ENCODE assay signal across 22 cellular contexts in the genomic region with DNA sequence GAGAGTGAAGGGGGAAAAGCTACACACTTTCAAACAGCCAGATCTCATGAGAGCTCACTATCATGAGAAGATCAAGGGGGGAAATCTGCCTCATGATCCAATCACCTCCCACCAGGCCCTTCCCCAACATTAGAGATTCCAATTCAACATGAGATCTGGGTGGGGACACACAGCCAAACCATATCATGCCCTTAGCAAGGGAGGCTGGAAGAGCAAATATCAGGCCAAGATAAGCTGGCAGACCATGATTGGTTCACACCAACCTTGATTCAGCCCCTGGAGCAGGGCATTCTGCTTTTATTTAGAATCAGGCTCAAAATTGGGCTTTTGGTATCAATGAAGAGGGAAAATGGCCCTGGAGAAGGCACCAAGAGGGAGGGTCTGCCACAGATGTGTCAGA.
DNase-seq lines count a peak whose midpoint lies in the region; ATAC-seq, FAIRE-seq and TF ChIP-seq lines count a peak whose summit lies in the region.
"Had no signal": no experiment of that assay in that cellular context is flagged by ENCODE, and none has a peak within 500 bp of the region (broad histone marks: within the 10 kb centered on the region; RNA-seq: fewer than 3 reads in every experiment).

No MANE protein-coding gene starts in this region.

- H3K9me3 ChIP-seq in CD4-positive, alpha-beta memory T cell (ENCODE audit: control insufficient read depth in 1 of 2, low read length in 2 of 2) = no peaks in the 10 kb centered on the region
- H3K9me3 ChIP-seq in left ventricle myocardium inferior (replicated peaks) = no peaks in the 10 kb centered on the region
- H3K9me3 ChIP-seq: ascending aorta, transverse colon had no signal

- no peak overlapping the region for H3K4me3 ChIP-seq in CD4-positive, alpha-beta memory T cell (ENCODE audit: low read length in 2 of 2)
- H3K4me3 ChIP-seq in left ventricle myocardium inferior = no peak overlapping the region
- H3K4me3 ChIP-seq: ascending aorta, cardiac muscle cell, transverse colon had no signal

- CTCF ChIA-PET in CD4-positive, alpha-beta memory T cell (lab: Charles Lee; ENCODE audit: partially characterized antibody) = interaction anchor here (1.0 to 4.7 kb wide), 2 partner anchors 271 to 379 kb away, joined by 5 to 48 read pairs; no protein-coding TSS in a partner anchor

- H3K9me3 Mint-ChIP-seq in activated CD4-positive, alpha-beta T cell treated with anti-CD3 and anti-CD28 coated beads, Interleukin-2, amount 10 ng/mL, durations not matched to agents 24 days and 14 days = no peaks in the 10 kb centered on the region
- peaks cover 0 to 5% (median 1%) of the 10 kb centered on the region in 8 donors for H3K9me3 Mint-ChIP-seq in CD4-positive, alpha-beta memory T cell
- H3K9me3 Mint-ChIP-seq in activated T-helper 1 cell treated with anti-CD3 and anti-CD28 coated beads, Interleukin-12 subunit alpha, Interleukin-12 subunit beta, Interleukin-2, Interleukin-4 antibody, amounts not matched to agents 30 ng/mL and 10 ng/mL and 1 ng/mL, durations not matched to agents 14 hours and 24 hours and 36 hours = peaks cover 4% of the 10 kb centered on the region
- no peaks in the 10 kb centered on the region for H3K9me3 Mint-ChIP-seq in effector memory CD8-positive, alpha-beta T cell
- H3K9me3 Mint-ChIP-seq: nephron had no signal

- H3K27ac ChIP-seq in CD4-positive, alpha-beta memory T cell (ENCODE audit: low read depth, low read length) = no peak overlapping the region
- H3K27ac ChIP-seq in left ventricle myocardium inferior (replicated peaks) = no peak overlapping the region
- H3K27ac ChIP-seq: ascending aorta, cardiac muscle cell, transverse colon had no signal

- TF ChIP-seq CTCF in left ventricle myocardium inferior (IDR thresholded peaks at IDR 0.05; ENCODE audit: borderline replicate concordance) = no peak

- POLR2A ChIA-PET in CD4-positive, alpha-beta memory T cell (lab: Charles Lee; ENCODE audit: partially characterized antibody) = no interaction called here

- peaks cover 65% of the 10 kb centered on the region for H3K4me1 ChIP-seq in CD4-positive, alpha-beta memory T cell (ENCODE audit: insufficient read depth, low read length)
- H3K4me1 ChIP-seq in left ventricle myocardium inferior = peaks cover 59% of the 10 kb centered on the region
- H3K4me1 ChIP-seq: ascending aorta had no signal

- no peak overlapping the region for H3K4me3 Mint-ChIP-seq in activated CD4-positive, alpha-beta T cell treated with anti-CD3 and anti-CD28 coated beads, Interleukin-2, amount 10 ng/mL, durations not matched to agents 24 days and 14 days
- H3K4me3 Mint-ChIP-seq in CD4-positive, alpha-beta memory T cell = no peak overlapping the region
- H3K4me3 Mint-ChIP-seq in activated T-helper 1 cell treated with anti-CD3 and anti-CD28 coated beads, Interleukin-12 subunit alpha, Interleukin-12 subunit beta, Interleukin-2, Interleukin-4 antibody, amounts not matched to agents 30 ng/mL and 10 ng/mL and 1 ng/mL, durations not matched to agents 14 hours and 24 hours and 36 hours = no peak overlapping the region
- H3K4me3 Mint-ChIP-seq in effector memory CD8-positive, alpha-beta T cell = no peak overlapping the region
- H3K4me3 Mint-ChIP-seq: nephron had no signal

- no peak for DNase-seq in activated CD4-positive, alpha-beta T cell treated with anti-CD3 and anti-CD28 coated beads, Interleukin-2, amount 10 ng/mL, durations not matched to agents 24 days and 14 days
- DNase-seq in activated CD4-positive, alpha-beta T cell treated with anti-CD3 and anti-CD28 coated beads for 4 hours = no peak
- no peak for DNase-seq in CD4-positive, alpha-beta memory T cell
- no peak for DNase-seq in activated T-helper 1 cell treated with anti-CD3 and anti-CD28 coated beads, Interleukin-12 subunit alpha, Interleukin-12 subunit beta, Interleukin-2, Interleukin-4 antibody, amounts not matched to agents 30 ng/mL and 10 ng/mL and 1 ng/mL, durations not matched to agents 14 hours and 24 hours and 36 hours (ENCODE audit: low spot score)
- no peak for DNase-seq in effector memory CD8-positive, alpha-beta T cell
- no peak for DNase-seq in GM12892 (ENCODE audit: insufficient read length)
- no peak for DNase-seq in sciatic nerve (ENCODE audit: low spot score)
- DNase-seq in left ventricle myocardium inferior = no peak
- DNase-seq: activated CD4-positive, CD25-positive, alpha-beta regulatory T cell; cortex of kidney; foreskin fibroblast; H7; kidney; midbrain; NCI-H187; NCI-H2171 treated with DMSO at 0.1 percent for 48 hours; NCI-H526; Right ventricle myocardium superior; transverse colon had no signal

- peaks cover 72% of the 10 kb centered on the region for H3K36me3 ChIP-seq in CD4-positive, alpha-beta memory T cell (ENCODE audit: insufficient read depth, low read length)
- H3K36me3 ChIP-seq in left ventricle myocardium inferior = peaks cover 22% of the 10 kb centered on the region
- H3K36me3 ChIP-seq: ascending aorta, transverse colon had no signal

- ATAC-seq in effector memory CD8-positive, alpha-beta T cell (replicated peaks) = no peak
- no peak for ATAC-seq in sciatic nerve

- peaks cover 64% of the 10 kb centered on the region for H3K4me1 Mint-ChIP-seq in activated CD4-positive, alpha-beta T cell treated with anti-CD3 and anti-CD28 coated beads, Interleukin-2, amount 10 ng/mL, durations not matched to agents 24 days and 14 days
- peaks cover 53 to 89% (median 64%) of the 10 kb centered on the region in 4 donors for H3K4me1 Mint-ChIP-seq in CD4-positive, alpha-beta memory T cell
- peaks cover 64% of the 10 kb centered on the region for H3K4me1 Mint-ChIP-seq in activated T-helper 1 cell treated with anti-CD3 and anti-CD28 coated beads, Interleukin-12 subunit alpha, Interleukin-12 subunit beta, Interleukin-2, Interleukin-4 antibody, amounts not matched to agents 30 ng/mL and 10 ng/mL and 1 ng/mL, durations not matched to agents 14 hours and 24 hours and 36 hours (ENCODE audit: low read depth)
- H3K4me1 Mint-ChIP-seq in effector memory CD8-positive, alpha-beta T cell (ENCODE audit: low read depth in 2 of 2) = peaks cover 51 to 76% of the 10 kb centered on the region in 2 donors

- H3K27ac Mint-ChIP-seq in activated CD4-positive, alpha-beta T cell treated with anti-CD3 and anti-CD28 coated beads, Interleukin-2, amount 10 ng/mL, durations not matched to agents 24 days and 14 days = peak overlapping the region; percentile 73
- H3K27ac Mint-ChIP-seq in CD4-positive, alpha-beta memory T cell = peak overlapping the region; percentile 16 to 92 (median 68)
- peak overlapping the region; percentile 66 for H3K27ac Mint-ChIP-seq in activated T-helper 1 cell treated with anti-CD3 and anti-CD28 coated beads, Interleukin-12 subunit alpha, Interleukin-12 subunit beta, Interleukin-2, Interleukin-4 antibody, amounts not matched to agents 30 ng/mL and 10 ng/mL and 1 ng/mL, durations not matched to agents 14 hours and 24 hours and 36 hours
- H3K27ac Mint-ChIP-seq in effector memory CD8-positive, alpha-beta T cell = peak overlapping the region; percentile 33 to 91
- H3K27ac Mint-ChIP-seq: nephron had no signal

- no peak for FAIRE-seq in GM12892 (lab: Jason Lieb, UNC)
- FAIRE-seq: kidney had no signal

- intact Hi-C loops in activated CD4-positive, alpha-beta T cell treated with anti-CD3 and anti-CD28 coated beads, Interleukin-2, amount 10 ng/mL, durations not matched to agents 24 days and 14 days (cut with micrococcal nuclease) = loop anchor here (10.0 kb wide), 1 partner anchor 134 kb away; the partner anchor contains the start of gene PRKCH
- intact Hi-C loops in CD4-positive, alpha-beta memory T cell (cut with micrococcal nuclease) = no loop called here
- intact Hi-C loops in activated T-helper 1 cell treated with anti-CD3 and anti-CD28 coated beads, Interleukin-12 subunit alpha, Interleukin-12 subunit beta, Interleukin-2, Interleukin-4 antibody, amounts not matched to agents 30 ng/mL and 10 ng/mL and 1 ng/mL, durations not matched to agents 14 hours and 24 hours and 36 hours (cut with micrococcal nuclease) = loop anchor here (5.0 to 10.0 kb wide), 2 partner anchors 474 to 1819 kb away; partner anchors contain the start of genes SLC38A6 and TRMT5
- intact Hi-C loops in sciatic nerve (cut with DNase I) = loop anchor here (5.0 kb wide), 1 partner anchor 379 kb away; no protein-coding TSS in a partner anchor
- intact Hi-C loops in left ventricle myocardium inferior (cut with micrococcal nuclease) = loop anchor here (10.0 kb wide), 1 partner anchor 154 kb away; no protein-coding TSS in a partner anchor

- TF ChIP-seq POLR2A in GM12892 (IDR thresholded peaks at IDR 0.05; ENCODE audit: low read depth, low read length) = no peak

- H3K27me3 Mint-ChIP-seq in activated CD4-positive, alpha-beta T cell treated with anti-CD3 and anti-CD28 coated beads, Interleukin-2, amount 10 ng/mL, durations not matched to agents 24 days and 14 days = no peaks in the 10 kb centered on the region
- no peaks in the 10 kb centered on the region for H3K27me3 Mint-ChIP-seq in CD4-positive, alpha-beta memory T cell
- H3K27me3 Mint-ChIP-seq in activated T-helper 1 cell treated with anti-CD3 and anti-CD28 coated beads, Interleukin-12 subunit alpha, Interleukin-12 subunit beta, Interleukin-2, Interleukin-4 antibody, amounts not matched to agents 30 ng/mL and 10 ng/mL and 1 ng/mL, durations not matched to agents 14 hours and 24 hours and 36 hours (ENCODE audit: insufficient read depth) = no peaks in the 10 kb centered on the region
- no peaks in the 10 kb centered on the region for H3K27me3 Mint-ChIP-seq in effector memory CD8-positive, alpha-beta T cell

- H3K27me3 ChIP-seq in CD4-positive, alpha-beta memory T cell (ENCODE audit: insufficient read depth, low read length) = no peaks in the 10 kb centered on the region
- H3K27me3 ChIP-seq in left ventricle myocardium inferior (ENCODE audit: low read depth) = no peaks in the 10 kb centered on the region
- H3K27me3 ChIP-seq: ascending aorta, cardiac muscle cell, transverse colon had no signal

- peaks cover 83% of the 10 kb centered on the region for H3K36me3 Mint-ChIP-seq in activated CD4-positive, alpha-beta T cell treated with anti-CD3 and anti-CD28 coated beads, Interleukin-2, amount 10 ng/mL, durations not matched to agents 24 days and 14 days (ENCODE audit: low read depth)
- peaks cover 75 to 85% of the 10 kb centered on the region in 2 donors for H3K36me3 Mint-ChIP-seq in CD4-positive, alpha-beta memory T cell
- H3K36me3 Mint-ChIP-seq in activated T-helper 1 cell treated with anti-CD3 and anti-CD28 coated beads, Interleukin-12 subunit alpha, Interleukin-12 subunit beta, Interleukin-2, Interleukin-4 antibody, amounts not matched to agents 30 ng/mL and 10 ng/mL and 1 ng/mL, durations not matched to agents 14 hours and 24 hours and 36 hours (ENCODE audit: low read depth) = peaks cover 59% of the 10 kb centered on the region
- H3K36me3 Mint-ChIP-seq in effector memory CD8-positive, alpha-beta T cell (ENCODE audit: insufficient read depth) = peaks cover 92% of the 10 kb centered on the region
